Comparison of ENCODE assay signal across 1 cellular context in genomic region chr3:17014286-17014685, GRCh38.
TF ChIP-seq lines count a peak whose summit lies in the region.

No MANE protein-coding gene starts in this region.

TF ChIP-seq in liver, 16 proteins besides CTCF, POLR2A, EP300 and RAD21 (continued from another document):
- TF ChIP-seq ZBTB33 (IDR thresholded peaks at IDR 0.05), result no peak
